26 cellular contexts compared by ENCODE assay signal in the genomic region with DNA sequence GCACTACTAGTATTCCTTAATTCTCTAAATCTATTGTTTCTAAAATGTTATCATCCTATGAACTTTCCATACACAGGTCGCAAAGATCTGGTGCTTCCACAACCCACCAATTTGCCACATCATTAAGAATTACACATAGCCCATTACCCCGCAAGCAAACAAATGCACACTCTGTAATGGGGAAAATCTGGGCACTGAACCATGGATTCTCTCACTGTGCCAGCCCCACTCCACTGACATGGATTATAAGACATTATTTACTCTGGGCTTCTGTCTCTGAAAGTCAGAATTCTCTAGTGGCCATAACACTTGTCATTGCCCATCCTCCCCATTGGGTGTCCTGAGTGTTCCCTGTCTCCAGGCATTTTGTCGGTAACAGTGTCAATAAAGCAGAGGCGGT.
"Had no signal": no experiment of that assay in that cellular context is flagged by ENCODE, and none has a peak within 500 bp of the region (broad histone marks: within the 10 kb centered on the region; RNA-seq: fewer than 3 reads in every experiment).

No MANE protein-coding gene starts in this region.

- DNase-seq: activated CD4-positive, alpha-beta T cell treated with anti-CD3 and anti-CD28 coated beads, Interleukin-2, amount 50 U/mL, for 1 hour; activated CD4-positive, CD25-positive, alpha-beta regulatory T cell treated with anti-CD3 and anti-CD28 coated beads, Interleukin-2, amount 50 U/mL, for 72 hours; activated CD8-positive, alpha-beta T cell treated with anti-CD3 and anti-CD28 coated beads for 36 hours; activated naive CD4-positive, alpha-beta T cell; activated T-cell treated with anti-CD3 and anti-CD28 coated beads, Interleukin-2, amount 50 U/mL, for 72 hours; anterior cingulate cortex; foreskin keratinocyte; heart left ventricle; hypothalamus; immature natural killer cell; naive B cell; ovary; retina; stimulated activated CD4-positive, alpha-beta T cell treated with anti-CD3 and anti-CD28 coated beads, Interleukin-4, amount 100 ng/mL, for 24 hours; trophoblast cell had no signal

- ATAC-seq: activated CD8-positive, alpha-beta T cell treated with anti-CD3 and anti-CD28 coated beads for 36 hours; activated naive CD4-positive, alpha-beta T cell treated with anti-CD3 and anti-CD28 coated beads, Interleukin-2, amount 50 U/mL, for 72 hours; activated T-cell treated with anti-CD3 and anti-CD28 coated beads, Interleukin-2, amount 50 U/mL, for 72 hours; foreskin keratinocyte; heart left ventricle; sciatic nerve; stimulated activated effector memory CD8-positive, alpha-beta T cell treated with anti-CD3 and anti-CD28 coated beads, Interleukin-12 subunit alpha, Interleukin-12 subunit beta, amount 100 ng/mL, for 72 hours had no signal

- H3K36me3 Mint-ChIP-seq: activated naive CD4-positive, alpha-beta T cell treated with anti-CD3 and anti-CD28 coated beads, Interleukin-2, amount 50 U/mL, for 72 hours; immature natural killer cell; mesothelial cell of epicardium; naive B cell; stimulated activated effector memory CD8-positive, alpha-beta T cell treated with anti-CD3 and anti-CD28 coated beads, Interleukin-12 subunit alpha, Interleukin-12 subunit beta, amount 100 ng/mL, for 72 hours had no signal

- H3K9me3 Mint-ChIP-seq: activated CD8-positive, alpha-beta T cell treated with anti-CD3 and anti-CD28 coated beads for 36 hours; activated T-cell treated with anti-CD3 and anti-CD28 coated beads, Interleukin-2, amount 50 U/mL, for 72 hours; central memory CD8-positive, alpha-beta T cell; dendritic cell treated with granulocyte-macrophage colony-stimulating factor and Interleukin-4, amounts not matched to agents 40 ng/mL and 50 ng/mL, for 4 days; immature natural killer cell; naive B cell; stimulated activated effector memory CD8-positive, alpha-beta T cell treated with anti-CD3 and anti-CD28 coated beads, Interleukin-12 subunit alpha, Interleukin-12 subunit beta, amount 100 ng/mL, for 72 hours; stimulated activated naive CD8-positive, alpha-beta T cell treated with anti-CD3 and anti-CD28 coated beads, Interleukin-15, Interleukin-2, amounts not matched to agents 100 ng/mL and 50 ng/mL, for 24 hours had no signal

- H3K27me3 ChIP-seq: esophagus muscularis mucosa, foreskin keratinocyte, heart left ventricle, ovary had no signal

- H3K9me3 ChIP-seq: esophagus muscularis mucosa, ovary, thoracic aorta had no signal

- H3K4me3 Mint-ChIP-seq: activated CD8-positive, alpha-beta T cell treated with anti-CD3 and anti-CD28 coated beads for 36 hours; activated T-cell treated with anti-CD3 and anti-CD28 coated beads, Interleukin-2, amount 50 U/mL, for 72 hours; central memory CD8-positive, alpha-beta T cell; dendritic cell treated with granulocyte-macrophage colony-stimulating factor and Interleukin-4, amounts not matched to agents 40 ng/mL and 50 ng/mL, for 4 days; immature natural killer cell; mesothelial cell of epicardium; naive B cell; stimulated activated effector memory CD8-positive, alpha-beta T cell treated with anti-CD3 and anti-CD28 coated beads, Interleukin-12 subunit alpha, Interleukin-12 subunit beta, amount 100 ng/mL, for 72 hours; stimulated activated naive CD8-positive, alpha-beta T cell treated with anti-CD3 and anti-CD28 coated beads, Interleukin-15, Interleukin-2, amounts not matched to agents 100 ng/mL and 50 ng/mL, for 24 hours had no signal

- H3K4me3 ChIP-seq: esophagus muscularis mucosa, heart left ventricle, ovary, skin epidermis, thoracic aorta had no signal

- H3K27ac ChIP-seq: esophagus muscularis mucosa, foreskin keratinocyte, heart left ventricle, ovary, skin epidermis, thoracic aorta had no signal

- H3K4me1 Mint-ChIP-seq: central memory CD8-positive, alpha-beta T cell; immature natural killer cell; stimulated activated effector memory CD8-positive, alpha-beta T cell treated with anti-CD3 and anti-CD28 coated beads, Interleukin-12 subunit alpha, Interleukin-12 subunit beta, amount 100 ng/mL, for 72 hours had no signal

- H3K27ac Mint-ChIP-seq: activated CD8-positive, alpha-beta T cell treated with anti-CD3 and anti-CD28 coated beads for 36 hours; activated naive CD4-positive, alpha-beta T cell treated with anti-CD3 and anti-CD28 coated beads, Interleukin-2, amount 50 U/mL, for 72 hours; activated T-cell treated with anti-CD3 and anti-CD28 coated beads, Interleukin-2, amount 50 U/mL, for 72 hours; dendritic cell treated with granulocyte-macrophage colony-stimulating factor and Interleukin-4, amounts not matched to agents 40 ng/mL and 50 ng/mL, for 4 days; immature natural killer cell; mesothelial cell of epicardium; naive B cell; progenitor cell of endocrine pancreas; stimulated activated effector memory CD8-positive, alpha-beta T cell treated with anti-CD3 and anti-CD28 coated beads, Interleukin-12 subunit alpha, Interleukin-12 subunit beta, amount 100 ng/mL, for 72 hours; stimulated activated naive CD8-positive, alpha-beta T cell treated with anti-CD3 and anti-CD28 coated beads, Interleukin-15, Interleukin-2, amounts not matched to agents 100 ng/mL and 50 ng/mL, for 24 hours had no signal

- H3K27me3 Mint-ChIP-seq: dendritic cell treated with granulocyte-macrophage colony-stimulating factor and Interleukin-4, amounts not matched to agents 40 ng/mL and 50 ng/mL, for 4 days; progenitor cell of endocrine pancreas had no signal

- H3K4me1 ChIP-seq: esophagus muscularis mucosa, heart left ventricle had no signal

- H3K36me3 ChIP-seq: esophagus muscularis mucosa, heart left ventricle, ovary, thoracic aorta had no signal
